9 cellular contexts compared by ENCODE assay signal in the genomic region with DNA sequence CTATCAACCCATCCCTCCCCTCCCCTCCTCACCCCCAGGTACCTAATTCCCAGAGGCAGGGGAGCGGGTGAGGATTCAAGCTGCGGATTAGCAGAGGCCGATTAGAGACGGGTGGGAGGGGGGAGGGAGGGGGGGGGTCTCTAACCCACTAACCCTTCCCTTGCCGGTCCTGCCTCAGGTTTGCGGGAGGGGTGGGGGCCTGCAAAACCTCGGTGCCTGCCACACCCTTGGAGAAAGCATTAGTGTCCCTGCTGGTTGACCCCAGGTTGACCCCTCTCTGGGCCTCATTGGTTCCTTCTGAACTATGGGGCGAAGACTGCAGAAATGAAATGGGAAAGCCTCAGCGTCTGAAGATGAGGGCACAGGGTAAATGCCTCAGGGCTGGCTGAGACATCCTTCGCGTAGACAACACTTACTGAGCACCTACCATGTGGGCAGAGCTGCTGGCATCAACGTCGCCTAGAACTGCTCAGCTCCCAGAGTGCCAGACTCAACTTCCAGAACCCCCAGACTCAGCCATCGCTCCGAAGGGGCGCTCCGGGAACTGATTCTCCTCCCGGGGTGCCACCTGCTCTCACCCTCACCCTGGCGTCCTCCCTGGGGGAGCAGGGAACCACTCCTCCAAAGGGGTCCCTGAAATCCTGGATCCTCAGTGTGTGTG. TPM values are rescaled to one million over a fixed set of nuclear protein-coding genes. Genes with fewer than 3 reads are reported as not detected.
A peak's percentile ranks its signal among the peaks of the same experiment; 100 is the strongest.
DNase-seq lines count a peak whose midpoint lies in the region; ATAC-seq, FAIRE-seq and TF ChIP-seq lines count a peak whose summit lies in the region.
"Had no signal": no experiment of that assay in that cellular context is flagged by ENCODE, and none has a peak within 500 bp of the region (broad histone marks: within the 10 kb centered on the region; RNA-seq: fewer than 3 reads in every experiment).

No MANE protein-coding gene starts in this region.

- H3K36me3 Mint-ChIP-seq in IgD-negative memory B cell (no peaks in the 10 kb centered on the region), neural crest cell (ENCODE audit: low read depth) (no peaks in the 10 kb centered on the region)

- TF ChIP-seq CTCF in A549 (IDR thresholded peaks at IDR 0.05): no peak
- no peak for TF ChIP-seq CTCF in brain microvascular endothelial cell (IDR thresholded peaks at IDR 0.05; ENCODE audit: low read depth, low read length, missing control alignments)
- TF ChIP-seq CTCF in neural crest cell (conservative IDR thresholded peaks at IDR 0.05): no peak

- POLR2A ChIA-PET in A549 (lab: Yijun Ruan, JAX): no interaction called here

- H3K4me3 ChIP-seq in A549 (peak overlapping the region; percentile 97; the same call in 2 of the 3 replicates), brain microvascular endothelial cell (ENCODE audit: low read depth, low read length) (peak overlapping the region; percentile 15), MG63 (no peak overlapping the region)

- H3K27ac Mint-ChIP-seq in IgD-negative memory B cell: peak overlapping the region in 2 of 3 donors; percentile 39 to 78
- no peak overlapping the region for H3K27ac Mint-ChIP-seq in neural crest cell (ENCODE audit: unreplicated experiment)

- peak overlapping the region; percentile 87 for H3K4me2 ChIP-seq in A549

- no peaks in the 10 kb centered on the region for H3K36me3 ChIP-seq in brain microvascular endothelial cell (replicated peaks)
- H3K36me3 ChIP-seq in MG63: no peaks in the 10 kb centered on the region

- ATAC-seq in A549 (peak in 1 of 2 experiments; percentile 48; a peak in 3 of 6 replicates), HG02970 (IDR thresholded peaks at IDR 0.05; ENCODE audit: low FRiP score, unreplicated experiment) (no peak), HG03432 (IDR thresholded peaks at IDR 0.05; ENCODE audit: unreplicated experiment) (no peak), GM19035 (IDR thresholded peaks at IDR 0.05; ENCODE audit: unreplicated experiment) (no peak)

- H3K4me3 Mint-ChIP-seq in IgD-negative memory B cell (peak overlapping the region; percentile 75 to 91 (median 90)), neural crest cell (peak overlapping the region; percentile 83)

- H3K27ac ChIP-seq in A549 (peak overlapping the region; percentile 95 to 100; a peak in 5 of 6 replicates), brain microvascular endothelial cell (no peak overlapping the region)

- TF ChIP-seq POLR2A in A549 (IDR thresholded peaks at IDR 0.05; ENCODE audit: low read length): no peak

- H3K27me3 Mint-ChIP-seq in IgD-negative memory B cell: peaks cover 2% of the 10 kb centered on the region
- peaks cover 74% of the 10 kb centered on the region for H3K27me3 Mint-ChIP-seq in neural crest cell (ENCODE audit: low read depth)

- WGBS in A549 (ENCODE audit: missing lambda C conversion rate): 64% methylated on average over 12 of the region's 19 CpGs

- no peaks in the 10 kb centered on the region for H3K9me3 Mint-ChIP-seq in IgD-negative memory B cell
- no peaks in the 10 kb centered on the region for H3K9me3 Mint-ChIP-seq in neural crest cell

- peaks cover 7 to 17% (median 16%) of the 10 kb centered on the region in 3 donors for H3K4me1 Mint-ChIP-seq in IgD-negative memory B cell
- H3K4me1 Mint-ChIP-seq in neural crest cell: no peaks in the 10 kb centered on the region

- FAIRE-seq in A549 (lab: Jason Lieb, UNC): no peak

- no peak for TF ChIP-seq RAD21 in A549 (conservative IDR thresholded peaks at IDR 0.05 in 1 of 2, IDR thresholded peaks at IDR 0.05 in 1 of 2)

- CTCF ChIA-PET in A549 (lab: Yijun Ruan, JAX): no interaction called here

- H3K9me3 ChIP-seq in A549 (no peaks in the 10 kb centered on the region), MG63 (no peaks in the 10 kb centered on the region)

- H3K4me1 ChIP-seq in A549: peaks cover 23% of the 10 kb centered on the region

- in situ Hi-C loops in brain microvascular endothelial cell (cut with HindIII; ENCODE audit: low pct_ligation_motif_present, low sequenced_read_pairs): no loop called here

- DNase-seq in A549 (ENCODE audit: low read depth in 1 of 2, low spot score in 1 of 2) (no peak), brain microvascular endothelial cell (no peak), neural crest cell (ENCODE audit: low read depth, low spot score) (no peak), MG63 (no peak)
- DNase-seq: GF-D8 had no signal

- H3K27me3 ChIP-seq in brain microvascular endothelial cell (replicated peaks) (no peaks in the 10 kb centered on the region), MG63 (no peaks in the 10 kb centered on the region)

- no peak for TF ChIP-seq EP300 in A549 (IDR thresholded peaks at IDR 0.05)

TF ChIP-seq in A549, 52 proteins besides CTCF, POLR2A, EP300 and RAD21:
- TF ChIP-seq NPAS2 (CRISPR knock-in tag; IDR thresholded peaks at IDR 0.05; ENCODE audit: borderline replicate concordance): no peak
- no peak for TF ChIP-seq CHD2 (IDR thresholded peaks at IDR 0.05; ENCODE audit: low read length, partially characterized antibody)
- TF ChIP-seq, protein P1, sequence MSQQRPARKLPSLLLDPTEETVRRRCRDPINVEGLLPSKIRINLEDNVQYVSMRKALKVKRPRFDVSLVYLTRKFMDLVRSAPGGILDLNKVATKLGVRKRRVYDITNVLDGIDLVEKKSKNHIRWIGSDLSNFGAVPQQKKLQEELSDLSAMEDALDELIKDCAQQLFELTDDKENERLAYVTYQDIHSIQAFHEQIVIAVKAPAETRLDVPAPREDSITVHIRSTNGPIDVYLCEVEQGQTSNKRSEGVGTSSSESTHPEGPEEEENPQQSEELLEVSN (IDR thresholded peaks at IDR 0.05; ENCODE audit: borderline replicate concordance, low read depth): no peak
- TF ChIP-seq HDAC2 (IDR thresholded peaks at IDR 0.05): no peak
- TF ChIP-seq ZSCAN20 (CRISPR knock-in tag; IDR thresholded peaks at IDR 0.05): no peak
- TF ChIP-seq HOXB13 (CRISPR knock-in tag; IDR thresholded peaks at IDR 0.05; ENCODE audit: low read depth): no peak
- no peak for TF ChIP-seq TFCP2L1 (CRISPR knock-in tag; IDR thresholded peaks at IDR 0.05)
- TF ChIP-seq POLR2AphosphoS2 (conservative IDR thresholded peaks at IDR 0.05; ENCODE audit: low read length): no peak
- TF ChIP-seq CHD4 (IDR thresholded peaks at IDR 0.05; ENCODE audit: borderline replicate concordance): no peak
- TF ChIP-seq SMC3 (IDR thresholded peaks at IDR 0.05): no peak
- TF ChIP-seq NFE2L2 (conservative IDR thresholded peaks at IDR 0.05; ENCODE audit: low read length): no peak
- no peak for TF ChIP-seq KDM5A (IDR thresholded peaks at IDR 0.05)
- TF ChIP-seq, protein P2, sequence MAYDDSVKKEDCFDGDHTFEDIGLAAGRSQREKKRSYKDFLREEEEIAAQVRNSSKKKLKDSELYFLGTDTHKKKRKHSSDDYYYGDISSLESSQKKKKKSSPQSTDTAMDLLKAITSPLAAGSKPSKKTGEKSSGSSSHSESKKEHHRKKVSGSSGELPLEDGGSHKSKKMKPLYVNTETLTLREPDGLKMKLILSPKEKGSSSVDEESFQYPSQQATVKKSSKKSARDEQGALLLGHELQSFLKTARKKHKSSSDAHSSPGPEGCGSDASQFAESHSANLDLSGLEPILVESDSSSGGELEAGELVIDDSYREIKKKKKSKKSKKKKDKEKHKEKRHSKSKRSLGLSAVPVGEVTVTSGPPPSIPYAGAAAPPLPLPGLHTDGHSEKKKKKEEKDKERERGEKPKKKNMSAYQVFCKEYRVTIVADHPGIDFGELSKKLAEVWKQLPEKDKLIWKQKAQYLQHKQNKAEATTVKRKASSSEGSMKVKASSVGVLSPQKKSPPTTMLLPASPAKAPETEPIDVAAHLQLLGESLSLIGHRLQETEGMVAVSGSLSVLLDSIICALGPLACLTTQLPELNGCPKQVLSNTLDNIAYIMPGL (CRISPR knock-in tag; IDR thresholded peaks at IDR 0.05; ENCODE audit: borderline replicate concordance): no peak
- no peak for TF ChIP-seq SREBF2 (IDR thresholded peaks at IDR 0.05)
TF ChIP-seq in A549: peak in this region for 0.

RNA-seq across cellular contexts. Expression of a gene that starts 8.5 kb away (rescaled TPM):
- polyA plus RNA-seq in A549 (2011; rRNA removed): 2.6 and 4.7 TPM in 2 replicates
- 8.9 and 14.2 TPM in 2 replicates for polyA plus RNA-seq in A549 (2012; cell fraction: cytosol; rRNA removed)
- polyA plus RNA-seq in A549 (2012; cell fraction: nucleus; rRNA removed): 20.1 and 22.9 TPM in 2 replicates
- polyA plus RNA-seq in A549 (2017; fragmentation: RNase III; extraction: RNeasy Plus Mini Kit Qiagen cat#74134 plus additional on column Dnase treatment): 34.6 to 36.4 TPM (median 34.9 TPM) in 3 replicates
- polyA minus RNA-seq in A549 (2011; rRNA and poly(A)+ RNA removed): 10.5 and 14.6 TPM in 2 replicates
- 12.8 TPM for polyA plus RNA-seq in IgD-negative memory B cell
- 4.1 and 6.0 TPM in 2 replicates for total RNA-seq in neural crest cell
- 1.7 and 14.1 TPM in 2 replicates for total RNA-seq in MG63 (2014; rRNA removed; shearing (Covaris generic); ENCODE audit: low replicate concordance)
